ENCODE assay signal across 25 cellular contexts in the genomic region with DNA sequence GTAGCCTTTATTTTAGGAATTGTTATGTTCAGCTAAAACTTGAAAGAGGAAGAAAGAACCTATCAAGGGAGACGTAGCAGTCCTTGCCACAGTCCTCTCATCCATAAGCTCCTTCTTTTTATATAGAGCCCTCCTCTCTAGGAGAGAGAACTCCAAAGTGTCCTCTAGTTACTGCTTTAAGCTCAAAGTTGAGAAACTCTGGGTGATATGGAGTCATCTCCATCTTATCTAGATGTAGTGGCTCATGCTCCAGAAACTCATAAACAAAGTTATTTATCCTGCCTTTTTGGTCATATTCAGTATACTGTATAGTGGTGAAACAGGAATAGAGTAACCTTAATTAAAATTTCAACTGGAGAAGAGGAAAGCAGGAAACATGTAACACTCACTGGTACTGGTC.
DNase-seq lines count a peak whose midpoint lies in the region; ATAC-seq and TF ChIP-seq lines count a peak whose summit lies in the region.
"Had no signal": no experiment of that assay in that cellular context is flagged by ENCODE, and none has a peak within 500 bp of the region (broad histone marks: within the 10 kb centered on the region; RNA-seq: fewer than 3 reads in every experiment).

No MANE protein-coding gene starts in this region.

- H3K27ac Mint-ChIP-seq in activated T-cell treated with anti-CD3 and anti-CD28 coated beads, Interleukin-2, amount 50 U/mL, for 72 hours, result peak overlapping the region; percentile 28
- peak overlapping the region; percentile 85 for H3K27ac Mint-ChIP-seq in stimulated activated memory B cell treated with anti-CD40 and anti-IgM and Interleukin-4, amounts not matched to agents 10 μg/mL and 1 μg/mL and 100 μg/mL, for 72 hours
- H3K27ac Mint-ChIP-seq: CD4-positive, alpha-beta T cell; HFFc6; IgD-negative memory B cell had no signal

- no peaks in the 10 kb centered on the region for H3K27me3 ChIP-seq in Loucy (ENCODE audit: insufficient read depth, low read length, poor library complexity, severe bottlenecking)
- no peaks in the 10 kb centered on the region for H3K27me3 ChIP-seq in ovary

- no peak overlapping the region for H3K27ac ChIP-seq in ovary
- H3K27ac ChIP-seq: 22Rv1 had no signal

- 0 to 42% (median 38%) methylated on average over 1 of the region's 1 CpG for WGBS in ovary, 3 donors

- H3K4me3 Mint-ChIP-seq in activated T-cell treated with anti-CD3 and anti-CD28 coated beads, Interleukin-2, amount 50 U/mL, for 72 hours, result no peak overlapping the region
- no peak overlapping the region for H3K4me3 Mint-ChIP-seq in stimulated activated memory B cell treated with anti-CD40 and anti-IgM and Interleukin-4, amounts not matched to agents 10 μg/mL and 1 μg/mL and 100 μg/mL, for 72 hours
- H3K4me3 Mint-ChIP-seq: CD4-positive, alpha-beta T cell; HFFc6 had no signal

- H4K20me1 ChIP-seq in Loucy (ENCODE audit: insufficient read depth, low read length, poor library complexity, severe bottlenecking), result no peaks in the 10 kb centered on the region

- peaks cover 19% of the 10 kb centered on the region for H3K4me1 Mint-ChIP-seq in activated T-cell treated with anti-CD3 and anti-CD28 coated beads, Interleukin-2, amount 50 U/mL, for 72 hours (ENCODE audit: low read depth)
- peaks cover 48% of the 10 kb centered on the region for H3K4me1 Mint-ChIP-seq in stimulated activated memory B cell treated with anti-CD40 and anti-IgM and Interleukin-4, amounts not matched to agents 10 μg/mL and 1 μg/mL and 100 μg/mL, for 72 hours

- 0 out of 2 replicates have a peak overlapping the region, but pooled peaks have one; percentile 17 for H2AFZ ChIP-seq in Loucy (ENCODE audit: low read length)

- no peaks in the 10 kb centered on the region for H3F3A ChIP-seq in Loucy (ENCODE audit: low read depth)

- 0 out of 2 replicates have a peak, but pooled peaks cover 3% of the 10 kb centered on the region for H3K9me3 ChIP-seq in Loucy (ENCODE audit: insufficient read depth, low read depth, low read length)
- no peaks in the 10 kb centered on the region for H3K9me3 ChIP-seq in ovary
- H3K9me3 ChIP-seq: HAP-1 had no signal

- intact Hi-C loops in ovary (cut with DNase I), result no loop called here

- H3K36me3 Mint-ChIP-seq in activated T-cell treated with anti-CD3 and anti-CD28 coated beads, Interleukin-2, amount 50 U/mL, for 72 hours (ENCODE audit: insufficient read depth in 2 of 2), result peaks cover 7 to 20% of the 10 kb centered on the region in 2 donors
- peaks cover 46% of the 10 kb centered on the region for H3K36me3 Mint-ChIP-seq in stimulated activated memory B cell treated with anti-CD40 and anti-IgM and Interleukin-4, amounts not matched to agents 10 μg/mL and 1 μg/mL and 100 μg/mL, for 72 hours

- no peak for TF ChIP-seq CTCF in Loucy (conservative IDR thresholded peaks at IDR 0.05; ENCODE audit: low read length)
- no peak for TF ChIP-seq CTCF in ovary (IDR thresholded peaks at IDR 0.05)

- no peak for TF ChIP-seq POLR2A in ovary (IDR thresholded peaks at IDR 0.05)

- H3K9me3 Mint-ChIP-seq in activated T-cell treated with anti-CD3 and anti-CD28 coated beads, Interleukin-2, amount 50 U/mL, for 72 hours, result peaks cover 6 to 7% of the 10 kb centered on the region in 2 donors
- peaks cover 24% of the 10 kb centered on the region for H3K9me3 Mint-ChIP-seq in stimulated activated memory B cell treated with anti-CD40 and anti-IgM and Interleukin-4, amounts not matched to agents 10 μg/mL and 1 μg/mL and 100 μg/mL, for 72 hours

- TF ChIP-seq EP300 in ovary (IDR thresholded peaks at IDR 0.05), result no peak

- H3K4me1 ChIP-seq in Loucy (ENCODE audit: insufficient read depth, low read length, poor library complexity, severe bottlenecking), result peaks cover 26% of the 10 kb centered on the region
- no peaks in the 10 kb centered on the region for H3K4me1 ChIP-seq in ovary (ENCODE audit: insufficient read depth)
- H3K4me1 ChIP-seq: HAP-1 had no signal

- H3K36me3 ChIP-seq in Loucy (ENCODE audit: insufficient read depth, low read length) (no peaks in the 10 kb centered on the region), ovary (no peaks in the 10 kb centered on the region)
- H3K36me3 ChIP-seq: HAP-1 had no signal

- DNase-seq in activated T-cell treated with anti-CD3 and anti-CD28 coated beads, Interleukin-2, amount 50 U/mL, for 72 hours, result no peak
- DNase-seq in activated T-cell treated with anti-CD3 and anti-CD28 coated beads for 4 hours (no peak), amniotic epithelial cell (ENCODE audit: low read depth) (peak; percentile 69), superior temporal gyrus (ENCODE audit: extremely low spot score) (no peak), ovary (no peak)
- DNase-seq: ACHN; CD4-positive, alpha-beta T cell; GOT3; HFFc6; NCI-H1105; NCI-H146; NCI-H1930; NCI-H2107; NCI-H446 treated with DMSO at 0.1 percent for 48 hours; NCI-H526; NCI-H82; NK-92 treated with Interleukin-12 subunit alpha and Interleukin-12 subunit beta, amount 100 ng/mL, for 24 hours; PC-3; Right ventricle myocardium superior had no signal

- no peaks in the 10 kb centered on the region for H3K79me2 ChIP-seq in Loucy (ENCODE audit: insufficient read depth, low read length)

- no peaks in the 10 kb centered on the region for H3K27me3 Mint-ChIP-seq in activated T-cell treated with anti-CD3 and anti-CD28 coated beads, Interleukin-2, amount 50 U/mL, for 72 hours (ENCODE audit: low read depth)
- no peaks in the 10 kb centered on the region for H3K27me3 Mint-ChIP-seq in stimulated activated memory B cell treated with anti-CD40 and anti-IgM and Interleukin-4, amounts not matched to agents 10 μg/mL and 1 μg/mL and 100 μg/mL, for 72 hours
- H3K27me3 Mint-ChIP-seq: CD4-positive, alpha-beta T cell; IgD-negative memory B cell had no signal

- H3K9me2 ChIP-seq in Loucy (replicated peaks; ENCODE audit: low read depth, low read length), result no peaks in the 10 kb centered on the region

- ATAC-seq in activated T-cell treated with anti-CD3 and anti-CD28 coated beads, Interleukin-2, amount 50 U/mL, for 72 hours (replicated peaks in 1 of 2), result no peak
- no peak for ATAC-seq in stimulated activated memory B cell treated with anti-CD40 and anti-IgM and Interleukin-4, amounts not matched to agents 10 μg/mL and 1 μg/mL and 100 μg/mL, for 72 hours
- ATAC-seq in GM18511 (IDR thresholded peaks at IDR 0.05; ENCODE audit: unreplicated experiment), result no peak
- ATAC-seq: PC-3 had no signal

- H3K9ac ChIP-seq in Loucy (ENCODE audit: low read depth, low read length, poor library complexity, severe bottlenecking), result no peak overlapping the region

- no peak overlapping the region for H3K4me3 ChIP-seq in Loucy (ENCODE audit: low read length, poor library complexity, severe bottlenecking)
- no peak overlapping the region for H3K4me3 ChIP-seq in ovary
- H3K4me3 ChIP-seq: HAP-1 had no signal

- H3K4me2 ChIP-seq in Loucy (ENCODE audit: low read depth, low read length, poor library complexity, severe bottlenecking), result no peak overlapping the region
